8 cellular contexts compared by ENCODE assay signal in the genomic region with DNA sequence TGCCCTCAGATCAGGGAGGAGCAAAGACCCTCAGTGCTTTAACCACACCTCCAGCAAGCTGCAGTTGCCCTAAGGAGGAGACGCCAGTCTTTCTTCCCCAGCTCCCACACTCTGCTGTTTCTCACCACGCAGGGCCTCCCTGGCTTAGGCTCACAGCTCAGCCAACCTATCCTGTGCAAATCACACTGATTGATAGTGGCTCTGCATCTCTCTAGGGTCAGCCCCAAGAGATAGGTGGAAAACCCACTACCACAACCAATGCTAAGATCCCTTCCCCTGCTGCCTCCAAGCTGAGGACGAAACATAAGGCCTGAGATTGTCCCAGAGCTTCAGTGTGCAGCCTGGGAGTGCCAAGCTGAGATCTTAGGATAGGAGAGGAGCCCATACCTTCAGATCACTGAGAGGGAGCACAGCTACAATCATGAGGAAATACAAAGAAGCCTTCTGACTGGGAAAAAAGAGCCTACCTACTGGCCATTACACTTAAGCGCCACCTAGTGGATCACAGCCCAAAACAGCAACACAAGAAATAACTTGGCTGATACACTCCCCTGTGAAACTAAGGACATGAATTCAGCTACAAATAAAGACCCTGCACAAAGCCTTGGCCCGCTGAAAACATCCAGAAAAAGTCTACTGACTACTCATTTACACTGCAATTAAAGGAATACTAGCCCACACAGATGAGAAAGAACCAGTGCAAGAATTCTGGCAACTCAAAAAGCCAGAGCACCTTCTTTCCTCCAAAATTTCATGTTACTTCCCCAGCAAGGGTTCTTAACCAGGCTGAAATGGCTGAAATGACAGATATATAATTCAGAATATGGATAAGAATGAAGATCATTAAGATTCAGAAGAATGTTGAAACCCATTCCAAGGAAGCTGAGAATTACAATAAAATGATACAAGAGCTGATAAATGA.
A peak's percentile ranks its signal among the peaks of the same experiment; 100 is the strongest.
DNase-seq lines count a peak whose midpoint lies in the region; ATAC-seq, FAIRE-seq and TF ChIP-seq lines count a peak whose summit lies in the region.

No MANE protein-coding gene starts in this region.

- intact Hi-C loops in mucosa of descending colon (cut with DNase I, micrococcal nuclease) = loop anchor here in 1 of 2 donors (10.0 kb wide), 1 partner anchor 148 kb away; no protein-coding TSS in a partner anchor

- no peak overlapping the region for H3K27ac ChIP-seq in H1 (ENCODE audit: low read depth, low read length)

- no peak for TF ChIP-seq POLR2A in H1 (IDR thresholded peaks at IDR 0.05; ENCODE audit: control extremely low read depth in 1 of 2, low read depth in 2 of 2, low read length in 2 of 2)

- TF ChIP-seq EP300 in H1 (IDR thresholded peaks at IDR 0.05; ENCODE audit: borderline replicate concordance in 1 of 2, low read depth in 2 of 2, low read length in 2 of 2) = no peak

- H4K20me1 ChIP-seq in H1 (replicated peaks in 1 of 2; ENCODE audit: control insufficient read depth in 1 of 2, insufficient read depth in 2 of 2, low read length in 2 of 2) = no peaks in the 10 kb centered on the region

- H3K23ac ChIP-seq in H1 (ENCODE audit: insufficient read length) = no peak overlapping the region

- H3K4me2 ChIP-seq in H1 (ENCODE audit: insufficient read depth in 1 of 2, low read depth in 2 of 2, low read length in 2 of 2) = no peak overlapping the region

- H4K8ac ChIP-seq in H1 (ENCODE audit: extremely low read depth, insufficient read depth, low read length) = no peak overlapping the region; the same call in 1 of the 2 replicates

- H3K23me2 ChIP-seq in H1 (ENCODE audit: low read depth, low read length) = no peaks in the 10 kb centered on the region

- H3K56ac ChIP-seq in H1 (replicated peaks; ENCODE audit: insufficient read length, low read depth, low read length) = no peak overlapping the region

- no peak overlapping the region for H3K14ac ChIP-seq in H1 (ENCODE audit: insufficient read length)

- no peak overlapping the region; the same call in 1 of the 2 replicates for H3K18ac ChIP-seq in H1 (ENCODE audit: extremely low read depth, low read length)

- POLR2A ChIA-PET in H1 (lab: Charles Lee; ENCODE audit: partially characterized antibody) = no interaction called here

- WGBS in H1 (ENCODE audit: extremely low coverage in 1 of 2, insufficient coverage in 1 of 2, insufficient read length in 1 of 2, insufficient replicate concordance in 2 of 2, low coverage in 1 of 2, low lambda C conversion rate in 2 of 2, missing lambda C conversion rate in 1 of 2), 2 experiments = 60% methylated on average over 5 of the region's 5 CpGs; no CpG with 5 or more reads in 1 of the 2 experiments

- ATAC-seq in GM19452 (IDR thresholded peaks at IDR 0.05; ENCODE audit: unreplicated experiment) (peak; percentile 65), mucosa of descending colon (peak; percentile 75), HG03039 (IDR thresholded peaks at IDR 0.05; ENCODE audit: unreplicated experiment) (no peak)

- no peak overlapping the region for H3K9ac ChIP-seq in H1 (replicated peaks in 1 of 4; ENCODE audit: extremely low read depth in 1 of 4, low read depth in 3 of 4, low read length in 3 of 4)

- H3K9me3 ChIP-seq in H1 (ENCODE audit: insufficient read depth in 2 of 2, low read depth in 1 of 2, low read length in 1 of 2) = no peaks in the 10 kb centered on the region
- H3K9me3 ChIP-seq in mucosa of descending colon = no peaks in the 10 kb centered on the region

- 0 out of 7 replicates have a peak, but pooled peaks cover 0 to 1% (median 0%) of the 10 kb centered on the region in 4 experiments for H3K4me1 ChIP-seq in H1 (replicated peaks in 1 of 4; ENCODE audit: control insufficient read depth in 3 of 4, insufficient read depth in 4 of 4, low read length in 3 of 4)
- H3K4me1 ChIP-seq in mucosa of descending colon (ENCODE audit: low read depth) = no peaks in the 10 kb centered on the region

- no peak overlapping the region for H2BK120ac ChIP-seq in H1 (replicated peaks; ENCODE audit: low read depth, low read length)

- no peak overlapping the region for H4K5ac ChIP-seq in H1 (ENCODE audit: insufficient read length, low read depth, low read length)

- H2BK5ac ChIP-seq in H1 (ENCODE audit: low read depth, low read length) = peak overlapping the region; percentile 60; the same call in 1 of the 2 replicates

- no peak for FAIRE-seq in HTR-8/SVneo (lab: Jason Lieb, UNC)
- peak; percentile 97 for FAIRE-seq in H1 (lab: Jason Lieb, UNC)

- no peak overlapping the region for H3K4me3 ChIP-seq in H1 (ENCODE audit: extremely low read depth in 1 of 4, insufficient read depth in 2 of 4, low read depth in 3 of 4, low read length in 4 of 4)
- no peak overlapping the region for H3K4me3 ChIP-seq in mucosa of descending colon

- no peaks in the 10 kb centered on the region for H3K79me1 ChIP-seq in H1 (ENCODE audit: low read depth, low read length)

- peak in 2 of 3 experiments; percentile 76 to 77; a peak in 3 of 4 replicates for TF ChIP-seq CTCF in H1 (IDR thresholded peaks at IDR 0.05; ENCODE audit: control extremely low read depth in 1 of 3, insufficient read depth in 1 of 3, low read depth in 1 of 3, low read length in 3 of 3)
- peak; percentile 40 for TF ChIP-seq CTCF in mucosa of descending colon (IDR thresholded peaks at IDR 0.05)

- no peak overlapping the region for H2AK5ac ChIP-seq in H1 (ENCODE audit: low read depth, low read length)

- no peak overlapping the region for H4K91ac ChIP-seq in H1 (replicated peaks; ENCODE audit: insufficient read length, low read length)

- H3K27me3 ChIP-seq in H1 (replicated peaks in 1 of 4; ENCODE audit: control insufficient read depth in 3 of 4, extremely low read depth in 1 of 4, insufficient read depth in 3 of 4, low read length in 3 of 4) = no peaks in the 10 kb centered on the region

- no peak overlapping the region for H2BK15ac ChIP-seq in H1 (ENCODE audit: low read length)

- CTCF ChIA-PET in H1 (lab: Charles Lee; ENCODE audit: partially characterized antibody) = interaction anchor here (0.6 to 2.9 kb wide), 51 partner anchors 9 to 606 kb away, joined by 3 to 18 read pairs (median 4); no protein-coding TSS in a partner anchor

- H2BK20ac ChIP-seq in H1 (ENCODE audit: low read length) = no peak overlapping the region; the same call in 1 of the 2 replicates

- no peak overlapping the region for H3K4ac ChIP-seq in H1 (replicated peaks; ENCODE audit: insufficient read length, low read depth, low read length)

- no peaks in the 10 kb centered on the region for H3K79me2 ChIP-seq in H1 (ENCODE audit: control insufficient read depth in 1 of 2, insufficient read depth in 2 of 2, low read length in 2 of 2)

- peak; percentile 78 to 80 for TF ChIP-seq RAD21 in H1 (IDR thresholded peaks at IDR 0.05 in 1 of 2, conservative IDR thresholded peaks at IDR 0.05 in 1 of 2; ENCODE audit: low read depth in 2 of 2, low read length in 2 of 2)

- DNase-seq in DMS79 treated with DMSO at 0.1 percent for 48 hours (lab: John Stamatoyannopoulos, UW) (peak; percentile 18), DMS79 (lab: John Stamatoyannopoulos, UW) (no peak), HTR-8/SVneo (ENCODE audit: insufficient read length, low spot score) (peak; percentile 31), RPMI7951 (ENCODE audit: low read depth) (peak; percentile 72), H1 (ENCODE audit: low read depth in 1 of 2, low spot score in 2 of 2) (peak in 1 of 2 experiments; percentile 69), mucosa of descending colon (peak in 1 of 3 donors; percentile 77)

- peak overlapping the region; percentile 100 for H2AFZ ChIP-seq in H1 (ENCODE audit: low read length)

- H3K36me3 ChIP-seq in H1 (ENCODE audit: control insufficient read depth in 2 of 4, insufficient read depth in 4 of 4, low read length in 3 of 4) (no peaks in the 10 kb centered on the region), mucosa of descending colon (ENCODE audit: low read depth) (no peaks in the 10 kb centered on the region)

- peak overlapping the region; percentile 75; the same call in 1 of the 2 replicates for H2BK12ac ChIP-seq in H1 (ENCODE audit: low read depth, low read length)

TF ChIP-seq in H1, 55 proteins besides CTCF, POLR2A, EP300 and RAD21:
- TF ChIP-seq PHF8 (conservative IDR thresholded peaks at IDR 0.05; ENCODE audit: low read depth, low read length) (no peak), NANOG (IDR thresholded peaks at IDR 0.05; ENCODE audit: insufficient read depth, low read depth, low read length, poor library complexity, severe bottlenecking) (no peak), SIRT6 (IDR thresholded peaks at IDR 0.05; ENCODE audit: low read length) (no peak), SIN3A (conservative IDR thresholded peaks at IDR 0.05 in 1 of 2, IDR thresholded peaks at IDR 0.05 in 1 of 2; ENCODE audit: low read depth in 1 of 2, low read length in 2 of 2) (no peak), CEBPB (IDR thresholded peaks at IDR 0.05; ENCODE audit: low read depth, low read length) (no peak), NRF1 (IDR thresholded peaks at IDR 0.05; ENCODE audit: low read depth, low read length) (no peak), TEAD4 (IDR thresholded peaks at IDR 0.05; ENCODE audit: low read depth, low read length) (no peak), SP2 (IDR thresholded peaks at IDR 0.05; ENCODE audit: low read length) (no peak), CTBP2 (IDR thresholded peaks at IDR 0.05; ENCODE audit: borderline replicate concordance, insufficient read depth, insufficient read length, low read length) (no peak), BCL11A (IDR thresholded peaks at IDR 0.05; ENCODE audit: low read depth in 2 of 2, low read length in 2 of 2) (no peak), KDM5A (IDR thresholded peaks at IDR 0.05; ENCODE audit: low read length) (no peak), JUND (IDR thresholded peaks at IDR 0.05; ENCODE audit: low read length) (no peak), KDM4A (IDR thresholded peaks at IDR 0.05; ENCODE audit: low read depth, low read length, severe bottlenecking) (no peak), ASH2L (IDR thresholded peaks at IDR 0.05; ENCODE audit: low read length) (no peak)
TF ChIP-seq in H1: peak in this region for 0.
